ENCODE assay signal across 17 cellular contexts in genomic region chr1:244335456-244335855, GRCh38.
DNase-seq lines count a peak whose midpoint lies in the region; ATAC-seq, FAIRE-seq and TF ChIP-seq lines count a peak whose summit lies in the region.
"Had no signal": no experiment of that assay in that cellular context is flagged by ENCODE, and none has a peak within 500 bp of the region (broad histone marks: within the 10 kb centered on the region; RNA-seq: fewer than 3 reads in every experiment).

No MANE protein-coding gene starts in this region.

- no peaks in the 10 kb centered on the region; the same call in 1 of the 2 replicates for H3K4me1 ChIP-seq in H9 (ENCODE audit: insufficient read depth, low read length)
- peaks cover 3% of the 10 kb centered on the region in 2 experiments; a peak in 3 of 5 replicates for H3K4me1 ChIP-seq in K562 (replicated peaks in 1 of 2; ENCODE audit: control insufficient read depth in 2 of 2, insufficient read depth in 2 of 2, low read length in 2 of 2)
- peaks cover 1% of the 10 kb centered on the region for H3K4me1 ChIP-seq in mesenchymal stem cell (ENCODE audit: control insufficient read depth, insufficient read depth, low read depth, low read length)
- H3K4me1 ChIP-seq in small intestine (ENCODE audit: control insufficient read depth in 2 of 2, insufficient read depth in 1 of 2, low read depth in 1 of 2, low read length in 1 of 2), result no peaks in the 10 kb centered on the region
- H3K4me1 ChIP-seq: BLaER1 had no signal

- ATAC-seq in K562, result peak; percentile 55; the same call in 2 of the 3 replicates
- ATAC-seq in stimulated activated naive CD8-positive, alpha-beta T cell treated with anti-CD3 and anti-CD28 coated beads, Interleukin-15, Interleukin-2, amounts not matched to agents 100 U/mL and 50 U/mL, for 24 hours, result no peak
- ATAC-seq: HCT116 had no signal

- no peak overlapping the region for H4K8ac ChIP-seq in H9 (replicated peaks; ENCODE audit: insufficient read length, low read depth, low read length)
- H4K8ac ChIP-seq in mesenchymal stem cell (ENCODE audit: low read length), result no peak overlapping the region

- no peak overlapping the region for H2BK15ac ChIP-seq in H9 (ENCODE audit: low read depth, low read length)
- H2BK15ac ChIP-seq in mesenchymal stem cell (ENCODE audit: low read depth, poor library complexity, severe bottlenecking), result no peak overlapping the region

- no peak overlapping the region for H3K27ac Mint-ChIP-seq in H9
- H3K27ac Mint-ChIP-seq: CD8-positive, alpha-beta memory T cell; IgD-negative memory B cell had no signal

- WGBS in H9 (ENCODE audit: extremely low coverage, insufficient read length, low lambda C conversion rate), result no CpG with 5 or more reads among the region's 7 CpGs
- WGBS in K562 (ENCODE audit: insufficient coverage, low coverage, missing lambda C conversion rate), result 40% methylated on average over 7 of the region's 7 CpGs
- 88% methylated on average over 6 of the region's 7 CpGs for WGBS in mesenchymal stem cell
- WGBS in small intestine, 3 donors, result 19 to 60% (median 44%) methylated on average over 7 of the region's 7 CpGs

- intact Hi-C loops in K562 (cut with micrococcal nuclease), result no loop called here

- no peaks in the 10 kb centered on the region for H3K27me3 Mint-ChIP-seq in H9 (ENCODE audit: low read depth)

- no peak overlapping the region for H3K56ac ChIP-seq in H9 (ENCODE audit: insufficient read length, low read depth, low read length)

- no peak overlapping the region for H2BK120ac ChIP-seq in H9 (ENCODE audit: low read depth, low read length, poor library complexity, severe bottlenecking)
- H2BK120ac ChIP-seq in mesenchymal stem cell (ENCODE audit: low read depth, low read length), result no peak overlapping the region

- H2AK5ac ChIP-seq in H9 (ENCODE audit: insufficient read length, low read length), result no peak overlapping the region
- H2AK5ac ChIP-seq in mesenchymal stem cell (ENCODE audit: low read length, severe bottlenecking), result no peak overlapping the region

- H3K4me3 Mint-ChIP-seq in H9, result no peak overlapping the region
- H3K4me3 Mint-ChIP-seq: CD8-positive, alpha-beta memory T cell; IgD-negative memory B cell had no signal

- H3K9me3 Mint-ChIP-seq in H9, result 0 out of 5 replicates have a peak, but pooled peaks cover 0 to 3% of the 10 kb centered on the region in 2 experiments
- H3K9me3 Mint-ChIP-seq: CD8-positive, alpha-beta memory T cell had no signal

- no peak overlapping the region for H2AFZ ChIP-seq in H9 (ENCODE audit: low read length)
- peak overlapping the region; percentile 35; the same call in 1 of the 2 replicates for H2AFZ ChIP-seq in K562 (ENCODE audit: low read depth, low read length)
- no peak overlapping the region for H2AFZ ChIP-seq in mesenchymal stem cell (ENCODE audit: low read depth, low read length)

- TF ChIP-seq EP300 in K562 (IDR thresholded peaks at IDR 0.05; ENCODE audit: low read length), result no peak

- H3K79me2 ChIP-seq in H9 (ENCODE audit: insufficient read depth, low read length) (no peaks in the 10 kb centered on the region), K562 (ENCODE audit: control insufficient read depth, insufficient read depth, low read length) (no peaks in the 10 kb centered on the region)

- H3K27me3 ChIP-seq in H9 (ENCODE audit: insufficient read depth, low read length) (no peaks in the 10 kb centered on the region), K562 (ENCODE audit: control insufficient read depth in 2 of 2, insufficient read depth in 2 of 2, low read length in 2 of 2) (no peaks in the 10 kb centered on the region), mesenchymal stem cell (ENCODE audit: control insufficient read depth in 1 of 2, insufficient read depth in 1 of 2, low read length in 2 of 2) (no peaks in the 10 kb centered on the region), small intestine (ENCODE audit: control insufficient read depth in 2 of 2, insufficient read depth in 2 of 2, low read length in 2 of 2) (no peaks in the 10 kb centered on the region)
- H3K27me3 ChIP-seq: BLaER1 had no signal

- in situ Hi-C loops in K562 (cut with MboI), result no loop called here

- H3K4me3 ChIP-seq in K562 (no peak overlapping the region), mesenchymal stem cell (ENCODE audit: insufficient read depth in 1 of 2, low read depth in 1 of 2, low read length in 2 of 2) (no peak overlapping the region), small intestine (ENCODE audit: low read depth in 1 of 2, low read length in 2 of 2) (no peak overlapping the region)
- H3K4me3 ChIP-seq: BLaER1 had no signal

- H3K9me3 ChIP-seq in H9 (ENCODE audit: control insufficient read depth, low read depth, low read length) (no peaks in the 10 kb centered on the region), K562 (replicated peaks; ENCODE audit: control insufficient read depth, insufficient read depth, low read depth, low read length) (no peaks in the 10 kb centered on the region), mesenchymal stem cell (ENCODE audit: control insufficient read depth, low read length) (no peaks in the 10 kb centered on the region), small intestine (ENCODE audit: control insufficient read depth, low read depth) (no peaks in the 10 kb centered on the region)
- H3K9me3 ChIP-seq: BLaER1 had no signal

- TF ChIP-seq POLR2A in K562 (conservative IDR thresholded peaks at IDR 0.05), result no peak

- H3K14ac ChIP-seq in H9 (ENCODE audit: insufficient read depth, low read length) (no peak overlapping the region), mesenchymal stem cell (ENCODE audit: low read length in 2 of 2) (no peak overlapping the region)

- no peak overlapping the region for H3T11ph ChIP-seq in H9 (ENCODE audit: low read length)

- H3K9ac ChIP-seq in H9 (ENCODE audit: extremely low read depth, insufficient read length, low read length) (no peak overlapping the region), K562 (ENCODE audit: insufficient read depth in 1 of 2, low read depth in 2 of 2, low read length in 2 of 2) (no peak overlapping the region; a peak in 1 of 4 replicates), mesenchymal stem cell (ENCODE audit: low read length) (no peak overlapping the region)
- H3K9ac ChIP-seq: BLaER1 had no signal

- H3K9me1 ChIP-seq in K562 (ENCODE audit: control insufficient read depth, insufficient read depth, low read length), result no peaks in the 10 kb centered on the region

- POLR2A ChIA-PET in K562 (lab: Yijun Ruan, JAX), result interaction anchor here (1.6 to 2.2 kb wide), 2 partner anchors 10 to 32 kb away, joined by 4 to 8 read pairs; no protein-coding TSS in a partner anchor

- H4K5ac ChIP-seq in H9 (ENCODE audit: insufficient read length, low read depth, low read length), result no peak overlapping the region

- H2BK20ac ChIP-seq in H9 (ENCODE audit: low read depth, low read length, poor library complexity, severe bottlenecking), result no peak overlapping the region

- H3K4ac ChIP-seq in H9 (ENCODE audit: low read depth, low read length), result no peak overlapping the region
- no peak overlapping the region for H3K4ac ChIP-seq in mesenchymal stem cell (ENCODE audit: low read depth in 1 of 2, low read length in 2 of 2)

- DNase-seq in H9 (peak; percentile 5), K562 (ENCODE audit: extremely low read depth in 1 of 4, low spot score in 3 of 4) (no peak), mesenchymal stem cell (peak; percentile 43), small intestine (peak; percentile 47), NCI-H2227 treated with DMSO at 0.1 percent for 48 hours (lab: John Stamatoyannopoulos, UW) (no peak)
- DNase-seq in stimulated activated naive CD8-positive, alpha-beta T cell treated with anti-CD3 and anti-CD28 coated beads, Interleukin-15, Interleukin-2, amounts not matched to agents 100 U/mL and 50 U/mL, for 24 hours, result no peak
- DNase-seq in activated CD4-positive, CD25-positive, alpha-beta regulatory T cell treated with anti-CD3 and anti-CD28 coated beads, Interleukin-2, amount 50 U/mL, for 72 hours, result no peak
- DNase-seq: 8988T; AML-193; CD8-positive, alpha-beta memory T cell; DMS53; GF-D8 had no signal

- no peak overlapping the region for H3K27ac ChIP-seq in H9 (ENCODE audit: insufficient read length, low read depth, low read length)
- no peak overlapping the region for H3K27ac ChIP-seq in K562 (ENCODE audit: extremely low read depth, low read depth, low read length)
- no peak overlapping the region for H3K27ac ChIP-seq in mesenchymal stem cell (ENCODE audit: low read length, poor library complexity, severe bottlenecking)
- no peak overlapping the region for H3K27ac ChIP-seq in small intestine (ENCODE audit: low read depth in 1 of 2, low read length in 1 of 2)
- H3K27ac ChIP-seq: BLaER1 had no signal

- H3K4me1 Mint-ChIP-seq in H9, result peaks cover 27 to 28% of the 10 kb centered on the region in 2 experiments
- H3K4me1 Mint-ChIP-seq: IgD-negative memory B cell had no signal

- H3K23ac ChIP-seq in H9 (ENCODE audit: insufficient read length, low read depth, low read length) (no peak overlapping the region), mesenchymal stem cell (ENCODE audit: low read length in 2 of 2) (no peak overlapping the region)

- H3K18ac ChIP-seq in H9 (ENCODE audit: insufficient read length, low read depth, low read length), result no peak overlapping the region
- no peak overlapping the region for H3K18ac ChIP-seq in mesenchymal stem cell (ENCODE audit: low read depth in 1 of 2, low read length in 2 of 2)

- H4K20me1 ChIP-seq in H9 (ENCODE audit: control insufficient read depth, insufficient read depth, insufficient read length), result no peaks in the 10 kb centered on the region
- no peaks in the 10 kb centered on the region for H4K20me1 ChIP-seq in K562 (replicated peaks; ENCODE audit: control insufficient read depth, insufficient read depth, low read length)
- H4K20me1 ChIP-seq: BLaER1 had no signal

- no peak for TF ChIP-seq RAD21 in K562 (CRISPR knock-in tag; conservative IDR thresholded peaks at IDR 0.05 in 1 of 2, IDR thresholded peaks at IDR 0.05 in 1 of 2)

- CTCF ChIA-PET in K562 (lab: Yijun Ruan, JAX; ENCODE audit: low intra/inter-chr PET ratio), result no interaction called here

- H3K79me1 ChIP-seq in H9 (ENCODE audit: insufficient read depth, low read depth, low read length, poor library complexity, severe bottlenecking), result no peaks in the 10 kb centered on the region
- H3K79me1 ChIP-seq in mesenchymal stem cell (replicated peaks; ENCODE audit: low read length, poor library complexity, severe bottlenecking), result no peaks in the 10 kb centered on the region

- H3K36me3 ChIP-seq in K562 (ENCODE audit: control insufficient read depth, insufficient read depth, low read length) (no peaks in the 10 kb centered on the region), mesenchymal stem cell (ENCODE audit: control insufficient read depth in 1 of 2, insufficient read depth in 2 of 2, low read depth in 1 of 2, low read length in 2 of 2) (no peaks in the 10 kb centered on the region), small intestine (ENCODE audit: control insufficient read depth in 2 of 2, insufficient read depth in 2 of 2, low read length in 2 of 2) (no peaks in the 10 kb centered on the region)
- H3K36me3 ChIP-seq: BLaER1 had no signal

- H3K4me2 ChIP-seq in H9 (ENCODE audit: insufficient read depth, insufficient read length, low read length), result no peak overlapping the region
- 0 out of 2 replicates have a peak overlapping the region, but pooled peaks have one; percentile 9 for H3K4me2 ChIP-seq in K562 (ENCODE audit: insufficient read depth, low read length)
- no peak overlapping the region for H3K4me2 ChIP-seq in mesenchymal stem cell (ENCODE audit: low read length, poor library complexity, severe bottlenecking)
- H3K4me2 ChIP-seq: BLaER1 had no signal

- no peaks in the 10 kb centered on the region for H3K36me3 Mint-ChIP-seq in H9 (ENCODE audit: insufficient read depth in 1 of 3, low read depth in 3 of 3)
- H3K36me3 Mint-ChIP-seq: IgD-negative memory B cell had no signal

- H3K23me2 ChIP-seq in H9 (ENCODE audit: insufficient read length, low read depth, low read length, poor library complexity, severe bottlenecking), result no peaks in the 10 kb centered on the region

- BruUV-seq in K562 (replicated peaks; lab: Mats Ljungman, UMichigan), result no TSS peak

- H2BK12ac ChIP-seq in H9 (ENCODE audit: insufficient read length, low read depth, low read length) (no peak overlapping the region), mesenchymal stem cell (ENCODE audit: low read length in 2 of 2) (no peak overlapping the region)

- no peak overlapping the region for H2BK5ac ChIP-seq in H9 (ENCODE audit: insufficient read length, low read length)
- H2BK5ac ChIP-seq in mesenchymal stem cell (ENCODE audit: low read depth, low read length, poor library complexity, severe bottlenecking), result no peak overlapping the region

- no peak for TF ChIP-seq CTCF in H9 (conservative IDR thresholded peaks at IDR 0.05)
- no peak for TF ChIP-seq CTCF in K562 (IDR thresholded peaks at IDR 0.05 in 2 of 3, conservative IDR thresholded peaks at IDR 0.05 in 1 of 3; ENCODE audit: insufficient read depth in 2 of 3, low read depth in 1 of 3, low read length in 3 of 3)

- H4K91ac ChIP-seq in H9 (ENCODE audit: insufficient read length, low read depth, low read length) (no peak overlapping the region), mesenchymal stem cell (ENCODE audit: low read length) (no peak overlapping the region)

- no peak for FAIRE-seq in K562 (lab: Jason Lieb, UNC)
- FAIRE-seq in small intestine (lab: Jason Lieb, UNC), result no peak
- FAIRE-seq: GM19239, H1 had no signal

Comparison
In these comparisons a context has a peak if more than half of its experiments do, and no peak if none do; other contexts are left out.
1. DNase-seq: peak in H9 (single experiment), mesenchymal stem cell (single experiment) and small intestine (single experiment); none in K562 (0 of 4), stimulated activated naive CD8-positive, alpha-beta T cell treated with anti-CD3 and anti-CD28 coated beads, Interleukin-15, Interleukin-2, amounts not matched to agents 100 U/mL and 50 U/mL, for 24 hours (single experiment), activated CD4-positive, CD25-positive, alpha-beta regulatory T cell treated with anti-CD3 and anti-CD28 coated beads, Interleukin-2, amount 50 U/mL, for 72 hours (single experiment) and NCI-H2227 treated with DMSO at 0.1 percent for 48 hours (single experiment).